Comparison of ENCODE assay signal across 1 cellular context in genomic region chr2:120272763-120273481, GRCh38.
TF ChIP-seq lines count a peak whose summit lies in the region.

No MANE protein-coding gene starts in this region.

TF ChIP-seq in HepG2, 621 proteins besides CTCF, POLR2A, EP300 and RAD21 (continued from another document):
- TF ChIP-seq SNAPC4 (CRISPR knock-in tag; IDR thresholded peaks at IDR 0.05) (no peak), ZNF816 (CRISPR knock-in tag; IDR thresholded peaks at IDR 0.05; ENCODE audit: borderline replicate concordance) (peak; percentile 69; the same call in 1 of the 2 replicates), ZNF234 (CRISPR knock-in tag; conservative IDR thresholded peaks at IDR 0.05) (no peak), TGIF2 (CRISPR knock-in tag; IDR thresholded peaks at IDR 0.05) (0 out of 2 replicates have a peak, but pooled peaks have one; percentile 58)
